ENCODE assay signal across 11 cellular contexts in genomic region chr9:68355974-68356369, GRCh38. TPM values are rescaled to one million over a fixed set of nuclear protein-coding genes. Genes with fewer than 3 reads are reported as not detected.
A peak's percentile ranks its signal among the peaks of the same experiment; 100 is the strongest.
DNase-seq lines count a peak whose midpoint lies in the region; ATAC-seq, FAIRE-seq and TF ChIP-seq lines count a peak whose summit lies in the region.
"Not testable (repeated sequence)": the region's sequence is repeated elsewhere in the genome, so short reads cannot be mapped to it uniquely, and the experiment has no call there.
"Had no signal": no experiment of that assay in that cellular context is flagged by ENCODE, and none has a peak within 500 bp of the region (broad histone marks: within the 10 kb centered on the region; RNA-seq: fewer than 3 reads in every experiment).

No MANE protein-coding gene starts in this region.

- not testable (repeated sequence) for H3K4me1 Mint-ChIP-seq in activated T-cell treated with anti-CD3 and anti-CD28 coated beads, Interleukin-2, amount 50 U/mL, for 24 hours (ENCODE audit: low read depth); brain
- peaks cover 17% of the 10 kb centered on the region for H3K4me1 Mint-ChIP-seq in stimulated activated naive CD8-positive, alpha-beta T cell treated with anti-CD3 and anti-CD28 coated beads, Interleukin-15, amount 100 ng/mL, for 72 hours

- not testable (repeated sequence) for H3K9me3 Mint-ChIP-seq in activated T-cell treated with anti-CD3 and anti-CD28 coated beads, Interleukin-2, amount 50 U/mL, for 24 hours; brain; stimulated activated naive CD8-positive, alpha-beta T cell treated with anti-CD3 and anti-CD28 coated beads, Interleukin-15, amount 100 ng/mL, for 72 hours

- not testable (repeated sequence) for H2AFZ ChIP-seq in IMR-90 (replicated peaks; ENCODE audit: low read length, poor library complexity)

- not testable (repeated sequence) for H3K18ac ChIP-seq in IMR-90 (ENCODE audit: low read depth, low read length)

- peak overlapping the region; percentile 83 for H3K4me2 ChIP-seq in A549
- peak overlapping the region; percentile 9; the same call in 1 of the 2 replicates for H3K4me2 ChIP-seq in IMR-90 (ENCODE audit: low read depth, low read length)

- not testable (repeated sequence) for H3K56ac ChIP-seq in IMR-90 (ENCODE audit: extremely low read depth, insufficient read depth, low read length)

- not testable (repeated sequence) for H3K9me3 ChIP-seq in A549; IMR-90 (ENCODE audit: control insufficient read depth, insufficient read depth, low read length); gastroesophageal sphincter; lower lobe of right lung; pancreas

- not testable (repeated sequence) for H3K36me3 Mint-ChIP-seq in activated T-cell treated with anti-CD3 and anti-CD28 coated beads, Interleukin-2, amount 50 U/mL, for 24 hours (ENCODE audit: low read depth); brain

- H3K36me3 ChIP-seq in IMR-90 (ENCODE audit: control insufficient read depth, insufficient read depth, low read length); gastroesophageal sphincter; lower lobe of right lung; pancreas: not testable (repeated sequence)

- H3K27ac Mint-ChIP-seq in activated T-cell treated with anti-CD3 and anti-CD28 coated beads, Interleukin-2, amount 50 U/mL, for 24 hours = not testable (repeated sequence)
- H3K27ac Mint-ChIP-seq in brain = peak overlapping the region in 3 of 5 experiments; percentile 51 to 77 (median 58)
- H3K27ac Mint-ChIP-seq in stimulated activated naive CD8-positive, alpha-beta T cell treated with anti-CD3 and anti-CD28 coated beads, Interleukin-15, amount 100 ng/mL, for 72 hours = peak overlapping the region in 1 of 2 donors; percentile 44

- dilution Hi-C loops in IMR-90 (cut with HindIII; ENCODE audit: low sequenced_read_pairs, unreplicated experiment) = not testable (repeated sequence)

- not testable (repeated sequence) for H3K4ac ChIP-seq in IMR-90 (ENCODE audit: low read depth, low read length)

- not testable (repeated sequence) for TF ChIP-seq RAD21 in A549 (conservative IDR thresholded peaks at IDR 0.05 in 1 of 2, IDR thresholded peaks at IDR 0.05 in 1 of 2); IMR-90 (IDR thresholded peaks at IDR 0.05; ENCODE audit: low read length)

- H2BK120ac ChIP-seq in IMR-90 (ENCODE audit: low read depth, low read length) = not testable (repeated sequence)

- H2BK5ac ChIP-seq in IMR-90 (ENCODE audit: low read depth, low read length, poor library complexity, severe bottlenecking) = not testable (repeated sequence)

- not testable (repeated sequence) for H2BK15ac ChIP-seq in IMR-90 (ENCODE audit: low read depth, low read length)

- H3K4me1 ChIP-seq in A549; IMR-90 (ENCODE audit: control insufficient read depth, insufficient read depth, low read length); gastroesophageal sphincter; lower lobe of right lung; pancreas: not testable (repeated sequence)

- ATAC-seq in A549 (peak in 1 of 2 experiments; percentile 41; a peak in 3 of 6 replicates), gastroesophageal sphincter (peak; percentile 20), lower lobe of right lung (peak; percentile 35 to 44), pancreas (peak; percentile 23 to 43 (median 30))
- not testable (repeated sequence) for ATAC-seq in IMR-90 (ENCODE audit: low read depth); stimulated activated naive CD8-positive, alpha-beta T cell treated with anti-CD3 and anti-CD28 coated beads, Interleukin-15, amount 100 ng/mL, for 72 hours

- H3K4me3 ChIP-seq in A549 (peak overlapping the region; percentile 48; the same call in 2 of the 3 replicates), IMR-90 (ENCODE audit: insufficient read depth, low read depth, low read length) (peak overlapping the region; percentile 88), gastroesophageal sphincter (peak overlapping the region; percentile 77 to 92), lower lobe of right lung (peak overlapping the region; percentile 57), pancreas (peak overlapping the region in 1 of 4 donors; percentile 45)

- BruUV-seq in IMR-90 (replicated peaks; lab: Mats Ljungman, UMichigan) = not testable (repeated sequence)

- not testable (repeated sequence) for H3K23ac ChIP-seq in IMR-90 (ENCODE audit: low read depth, low read length)

- in situ Hi-C loops in IMR-90 (cut with MboI; ENCODE audit: low sequenced_read_pairs) = not testable (repeated sequence)

- peak overlapping the region; percentile 60 for H3K4me3 Mint-ChIP-seq in activated T-cell treated with anti-CD3 and anti-CD28 coated beads, Interleukin-2, amount 50 U/mL, for 24 hours
- peak overlapping the region; percentile 64 to 88 (median 81) for H3K4me3 Mint-ChIP-seq in brain
- peak overlapping the region; percentile 68 to 72 for H3K4me3 Mint-ChIP-seq in stimulated activated naive CD8-positive, alpha-beta T cell treated with anti-CD3 and anti-CD28 coated beads, Interleukin-15, amount 100 ng/mL, for 72 hours

- TF ChIP-seq POLR2A in A549 (IDR thresholded peaks at IDR 0.05; ENCODE audit: low read length); IMR-90 (IDR thresholded peaks at IDR 0.05; ENCODE audit: low read depth, low read length); gastroesophageal sphincter (IDR thresholded peaks at IDR 0.05): not testable (repeated sequence)

- not testable (repeated sequence) for H4K91ac ChIP-seq in IMR-90 (ENCODE audit: insufficient read depth, low read depth, low read length)

- H4K20me1 ChIP-seq in IMR-90 (ENCODE audit: insufficient read depth, low read length) = not testable (repeated sequence)

- not testable (repeated sequence) for H2AK9ac ChIP-seq in IMR-90 (replicated peaks; ENCODE audit: low read depth, low read length, poor library complexity)

- not testable (repeated sequence) for H4K8ac ChIP-seq in IMR-90 (ENCODE audit: low read depth in 2 of 2, low read length in 2 of 2)

- H3K27me3 ChIP-seq in IMR-90 (ENCODE audit: control insufficient read depth, insufficient read depth, low read length); gastroesophageal sphincter; lower lobe of right lung (ENCODE audit: low read depth); pancreas: not testable (repeated sequence)

- not testable (repeated sequence) for DNase-seq in A549 (ENCODE audit: low read depth in 1 of 2, low spot score in 1 of 2); IMR-90; activated T-cell treated with anti-CD3 and anti-CD28 coated beads, Interleukin-2, amount 50 U/mL, for 24 hours; lower lobe of right lung; pancreas; stimulated activated naive CD8-positive, alpha-beta T cell treated with anti-CD3 and anti-CD28 coated beads, Interleukin-15, amount 100 ng/mL, for 72 hours

- 14% methylated on average over 5 of the region's 5 CpGs for WGBS in A549 (ENCODE audit: missing lambda C conversion rate)
- no CpG with 5 or more reads among the region's 5 CpGs for WGBS in IMR-90 (ENCODE audit: extremely low coverage in 2 of 2, insufficient read length in 1 of 2), 2 experiments
- 0% methylated on average over 1 to 2 of the region's 5 CpGs for WGBS in gastroesophageal sphincter (ENCODE audit: low coverage in 1 of 2), 2 donors
- 14 to 26% methylated on average over 5 of the region's 5 CpGs for WGBS in pancreas, 2 donors

- FAIRE-seq in A549 (lab: Jason Lieb, UNC); pancreas (lab: Jason Lieb, UNC): not testable (repeated sequence)

- not testable (repeated sequence) for H3K27ac ChIP-seq in A549; IMR-90 (ENCODE audit: insufficient read depth, low read length); lower lobe of right lung; pancreas
- H3K27ac ChIP-seq in gastroesophageal sphincter = peak overlapping the region; percentile 91 to 97 (median 92)

- H3K14ac ChIP-seq in IMR-90 (replicated peaks; ENCODE audit: low read depth, low read length) = not testable (repeated sequence)

- CTCF ChIA-PET in A549 (lab: Yijun Ruan, JAX) = interaction anchor here (0.5 kb wide), 1 partner anchor 151 kb away, joined by 4 read pairs; no protein-coding TSS in a partner anchor
- CTCF ChIA-PET in IMR-90 (lab: Yijun Ruan, JAX) = not testable (repeated sequence)

- POLR2A ChIA-PET in A549 (lab: Yijun Ruan, JAX); IMR-90 (lab: Charles Lee; ENCODE audit: unreplicated experiment): not testable (repeated sequence)

- not testable (repeated sequence) for TF ChIP-seq CTCF in A549 (IDR thresholded peaks at IDR 0.05); IMR-90 (conservative IDR thresholded peaks at IDR 0.05; ENCODE audit: low read depth, low read length); brain (conservative IDR thresholded peaks at IDR 0.05); gastroesophageal sphincter (IDR thresholded peaks at IDR 0.05); lower lobe of right lung (IDR thresholded peaks at IDR 0.05); pancreas (IDR thresholded peaks at IDR 0.05)

- not testable (repeated sequence) for TF ChIP-seq EP300 in A549 (IDR thresholded peaks at IDR 0.05); gastroesophageal sphincter (IDR thresholded peaks at IDR 0.05)

- not testable (repeated sequence) for H3K9me1 ChIP-seq in IMR-90 (ENCODE audit: insufficient read depth, low read length)

- H3K27me3 Mint-ChIP-seq in activated T-cell treated with anti-CD3 and anti-CD28 coated beads, Interleukin-2, amount 50 U/mL, for 24 hours = peaks cover 29% of the 10 kb centered on the region
- peaks cover 51% of the 10 kb centered on the region for H3K27me3 Mint-ChIP-seq in brain
- H3K27me3 Mint-ChIP-seq in stimulated activated naive CD8-positive, alpha-beta T cell treated with anti-CD3 and anti-CD28 coated beads, Interleukin-15, amount 100 ng/mL, for 72 hours = peaks cover 37% of the 10 kb centered on the region

- H2AK5ac ChIP-seq in IMR-90 (ENCODE audit: low read depth, low read length) = not testable (repeated sequence)

- H3K9ac ChIP-seq in IMR-90 (ENCODE audit: low read depth, low read length) = not testable (repeated sequence)

- not testable (repeated sequence) for H4K5ac ChIP-seq in IMR-90 (ENCODE audit: low read depth, low read length)

- not testable (repeated sequence) for H2BK20ac ChIP-seq in IMR-90 (ENCODE audit: low read depth, low read length)

- intact Hi-C loops in IMR-90 (cut with micrococcal nuclease) = loop anchor here (5.0 kb wide), 1 partner anchor 151 kb away; no protein-coding TSS in a partner anchor
- intact Hi-C loops in lower lobe of right lung (cut with DNase I); pancreas (cut with DNase I): not testable (repeated sequence)

- H3K79me1 ChIP-seq in IMR-90 (ENCODE audit: low read depth in 1 of 2, low read length in 2 of 2) = not testable (repeated sequence)

RNA-seq across cellular contexts. Expression of gene PGM5, which starts 0.4 kb away (rescaled TPM):
- polyA plus RNA-seq in A549 (2011; rRNA removed) = 0.17 and 0.18 TPM in 2 replicates
- polyA plus RNA-seq in A549 (2012; cell fraction: cytosol; rRNA removed) = 0.01 and 0.03 TPM in 2 replicates
- polyA plus RNA-seq in A549 (2012; cell fraction: nucleus; rRNA removed) = 0.05 TPM in 1 of 2 replicates, not detected in the other
- not detected in 3 replicates for polyA plus RNA-seq in A549 (2017; fragmentation: RNase III; extraction: RNeasy Plus Mini Kit Qiagen cat#74134 plus additional on column Dnase treatment)
- polyA minus RNA-seq in A549 (2011; rRNA and poly(A)+ RNA removed) = 0.10 and 0.45 TPM in 2 replicates
- 12.8 and 14.7 TPM in 2 replicates for total RNA-seq in IMR-90 (2012; rRNA removed)
- polyA plus RNA-seq in IMR-90 (2012; rRNA removed) = 7.4 and 8.3 TPM in 2 replicates
- polyA plus RNA-seq in IMR-90 (2012; cell fraction: cytosol; rRNA removed) = 6.7 and 7.3 TPM in 2 replicates
- 2.3 and 5.2 TPM in 2 replicates for polyA plus RNA-seq in IMR-90 (2012; cell fraction: nucleus; rRNA removed; ENCODE audit: low replicate concordance)
- 2.4 TPM for polyA plus RNA-seq in brain (ENCODE audit: insufficient read depth, low read depth, low replicate concordance)
- total RNA-seq in gastroesophageal sphincter = 100 to 1,000 TPM; 502 to 719 (median 699) TPM
- 26.3 TPM for total RNA-seq in lower lobe of right lung
- 1 to 10 TPM; 1.9 to 4.6 (median 2.5) TPM for total RNA-seq in pancreas
- polyA plus RNA-seq in pancreas = 1 to 10 TPM; 2.2 to 2.4 TPM

RNA-seq across cellular contexts. Expression of gene FOXD4L3, which starts 53.3 kb away (rescaled TPM):
- polyA plus RNA-seq in A549 (2011; rRNA removed) = not detected in 2 replicates
- polyA plus RNA-seq in A549 (2012; cell fraction: cytosol; rRNA removed) = 0.03 TPM in 2 replicates
- 0.06 and 0.16 TPM in 2 replicates for polyA plus RNA-seq in A549 (2012; cell fraction: nucleus; rRNA removed)
- 0.06 to 0.12 TPM (median 0.07 TPM) in 3 replicates for polyA plus RNA-seq in A549 (2017; fragmentation: RNase III; extraction: RNeasy Plus Mini Kit Qiagen cat#74134 plus additional on column Dnase treatment)
- 0.29 TPM in 1 of 2 replicates, not detected in the other for polyA minus RNA-seq in A549 (2011; rRNA and poly(A)+ RNA removed)
- under 0.01 TPM in 1 of 2 replicates, not detected in the other for total RNA-seq in IMR-90 (2012; rRNA removed)
- not detected in 2 replicates for polyA plus RNA-seq in IMR-90 (2012; rRNA removed)
- not detected in 2 replicates for polyA plus RNA-seq in IMR-90 (2012; cell fraction: cytosol; rRNA removed)
- polyA plus RNA-seq in IMR-90 (2012; cell fraction: nucleus; rRNA removed; ENCODE audit: low replicate concordance) = 0.05 and 0.14 TPM in 2 replicates
- polyA plus RNA-seq in brain (ENCODE audit: insufficient read depth, low read depth, low replicate concordance) = not detected
- total RNA-seq in gastroesophageal sphincter = not detected
- 0.21 TPM for total RNA-seq in lower lobe of right lung
- under 1 TPM in 3 of 6 donors, not detected in 3; 0.08 to 0.22 (median 0.12) TPM for total RNA-seq in pancreas
- under 1 TPM; 0.05 to 0.15 TPM for polyA plus RNA-seq in pancreas
- total RNA-seq: cerebellum, fibroblast of villous mesenchyme had no signal
- polyA plus RNA-seq: adipose tissue had no signal

Comparison
In these comparisons a context has a peak if more than half of its experiments do, and no peak if none do; other contexts are left out.
1. RNA of gene PGM5, which starts 0.4 kb away (total RNA-seq): 502 to 719 TPM in gastroesophageal sphincter; 26.3 TPM in lower lobe of right lung (single experiment), 12.8 to 14.7 TPM in IMR-90 and 1.9 to 4.6 TPM in pancreas; every median in the first group is over 10 times any median in the second.
2. Peak in every context shown above with its lines, with median percentiles within 50 percentile points of each other: H3K4me3 Mint-ChIP-seq.